In genomic region chr7:45434404-45434803, GRCh38 we compare ENCODE assay signal across 38 cellular contexts.
"Had no signal": no experiment of that assay in that cellular context is flagged by ENCODE, and none has a peak within 500 bp of the region (broad histone marks: within the 10 kb centered on the region; RNA-seq: fewer than 3 reads in every experiment).

No MANE protein-coding gene starts in this region.

- H3K27ac Mint-ChIP-seq: activated B cell treated with CpG ODN at 0.5 μM for 24 hours; activated CD4-positive, alpha-beta memory T cell treated with anti-CD3 and anti-CD28 coated beads for 36 hours; activated CD4-positive, alpha-beta T cell treated with anti-CD3 and anti-CD28 coated beads, Interleukin-2, amount 10 ng/mL, durations not matched to agents 24 days and 14 days; activated CD8-positive, alpha-beta T cell treated with anti-CD3 and anti-CD28 coated beads for 36 hours; activated naive CD4-positive, alpha-beta T cell treated with anti-CD3 and anti-CD28 coated beads for 36 hours; activated naive CD4-positive, alpha-beta T cell treated with anti-CD3 and anti-CD28 coated beads, Interleukin-2, amount 50 U/mL, for 72 hours; activated naive CD8-positive, alpha-beta T cell treated with anti-CD3 and anti-CD28 coated beads, Interleukin-2, amount 10 ng/mL, durations not matched to agents 7 days and 5 days; activated naive CD8-positive, alpha-beta T cell treated with anti-CD3 and anti-CD28 coated beads, Interleukin-2, amount 50 U/mL, for 24 hours; activated T-cell treated with anti-CD3 and anti-CD28 coated beads, Interleukin-2, amount 50 U/mL, for 72 hours; activated T-helper 1 cell treated with anti-CD3 and anti-CD28 coated beads, Interleukin-12 subunit alpha, Interleukin-12 subunit beta, Interleukin-2, Interleukin-4 antibody, amounts not matched to agents 30 ng/mL and 10 ng/mL and 1 ng/mL, durations not matched to agents 14 hours and 24 hours and 36 hours; activated T-helper 17 cell treated with anti-CD3 and anti-CD28 coated beads, Interleukin-2, amount 50 U/mL, for 72 hours; T-helper 1 cell treated with Interleukin-12 subunit alpha and Interleukin-12 subunit beta and Interleukin-4 antibody, amounts not matched to agents 30 μg/mL and 1 μg/mL, for 36 hours; T-helper 2 cell treated with Interferon-gamma antibody and Interleukin-4, amounts not matched to agents 5 μg/mL and 100 μg/mL, for 36 hours had no signal

- H3K9me3 ChIP-seq: ascending aorta had no signal

- H3K27ac ChIP-seq: ascending aorta, cardiac muscle cell, VCaP had no signal

- H3K27me3 ChIP-seq: ascending aorta had no signal

- FAIRE-seq: bronchial epithelial cell, TTC549 had no signal

- H3K4me1 ChIP-seq: ascending aorta had no signal

- H3K4me3 Mint-ChIP-seq: activated B cell treated with CpG ODN at 0.5 μM for 24 hours; activated CD4-positive, alpha-beta memory T cell treated with anti-CD3 and anti-CD28 coated beads for 36 hours; activated CD4-positive, alpha-beta T cell treated with anti-CD3 and anti-CD28 coated beads, Interleukin-2, amount 10 ng/mL, durations not matched to agents 24 days and 14 days; activated CD8-positive, alpha-beta T cell treated with anti-CD3 and anti-CD28 coated beads for 36 hours; activated naive CD4-positive, alpha-beta T cell treated with anti-CD3 and anti-CD28 coated beads for 36 hours; activated naive CD8-positive, alpha-beta T cell treated with anti-CD3 and anti-CD28 coated beads, Interleukin-2, amount 10 ng/mL, durations not matched to agents 7 days and 5 days; activated naive CD8-positive, alpha-beta T cell treated with anti-CD3 and anti-CD28 coated beads, Interleukin-2, amount 50 U/mL, for 24 hours; activated T-cell treated with anti-CD3 and anti-CD28 coated beads, Interleukin-2, amount 50 U/mL, for 4 hours; activated T-cell treated with anti-CD3 and anti-CD28 coated beads, Interleukin-2, amount 50 U/mL, for 72 hours; activated T-helper 1 cell treated with anti-CD3 and anti-CD28 coated beads, Interleukin-12 subunit alpha, Interleukin-12 subunit beta, Interleukin-2, Interleukin-4 antibody, amounts not matched to agents 30 ng/mL and 10 ng/mL and 1 ng/mL, durations not matched to agents 14 hours and 24 hours and 36 hours; activated T-helper 17 cell treated with anti-CD3 and anti-CD28 coated beads, Interleukin-2, amount 50 U/mL, for 72 hours; brain; central memory CD8-positive, alpha-beta T cell; T-helper 1 cell treated with Interleukin-12 subunit alpha and Interleukin-12 subunit beta and Interleukin-4 antibody, amounts not matched to agents 30 μg/mL and 1 μg/mL, for 36 hours; T-helper 2 cell treated with Interferon-gamma antibody and Interleukin-4, amounts not matched to agents 5 μg/mL and 100 μg/mL, for 36 hours had no signal

- H3K4me1 Mint-ChIP-seq: activated B cell treated with CpG ODN at 0.5 μM for 24 hours; activated CD4-positive, alpha-beta T cell treated with anti-CD3 and anti-CD28 coated beads, Interleukin-2, amount 10 ng/mL, durations not matched to agents 24 days and 14 days; activated naive CD8-positive, alpha-beta T cell treated with anti-CD3 and anti-CD28 coated beads, Interleukin-2, amount 10 ng/mL, durations not matched to agents 7 days and 5 days; activated naive CD8-positive, alpha-beta T cell treated with anti-CD3 and anti-CD28 coated beads, Interleukin-2, amount 50 U/mL, for 24 hours; activated T-helper 17 cell treated with anti-CD3 and anti-CD28 coated beads, Interleukin-2, amount 50 U/mL, for 72 hours; central memory CD8-positive, alpha-beta T cell had no signal

- DNase-seq: activated B cell treated with CpG ODN at 0.5 μM for 24 hours; activated CD4-positive, alpha-beta memory T cell treated with anti-CD3 and anti-CD28 coated beads for 36 hours; activated CD4-positive, alpha-beta T cell treated with anti-CD3 and anti-CD28 coated beads for 4 hours; activated CD4-positive, alpha-beta T cell treated with anti-CD3 and anti-CD28 coated beads, Interleukin-2, amount 10 ng/mL, durations not matched to agents 24 days and 14 days; activated CD4-positive, alpha-beta T cell treated with anti-CD3 and anti-CD28 coated beads, Interleukin-2, amount 50 U/mL, for 1 hour; activated CD4-positive, alpha-beta T cell treated with anti-CD3 and anti-CD28 coated beads, Interleukin-2, amount 50 U/mL, for 4 hours; activated CD4-positive, CD25-positive, alpha-beta regulatory T cell treated with anti-CD3 and anti-CD28 coated beads, Interleukin-2, amount 50 U/mL, for 72 hours; activated CD8-positive, alpha-beta memory T cell treated with anti-CD3 and anti-CD28 coated beads, Interleukin-2, amount 50 U/mL, for 4 hours; activated CD8-positive, alpha-beta T cell treated with anti-CD3 and anti-CD28 coated beads for 36 hours; activated effector memory CD4-positive, alpha-beta T cell treated with anti-CD3 and anti-CD28 coated beads, Interleukin-2, amount 50 U/mL, for 16 hours; activated gamma-delta T cell treated with Interleukin-2 at 50 U/mL for 16 hours; activated naive CD4-positive, alpha-beta T cell; activated naive CD4-positive, alpha-beta T cell treated with anti-CD3 and anti-CD28 coated beads for 36 hours; activated naive CD4-positive, alpha-beta T cell treated with anti-CD3 and anti-CD28 coated beads, Interleukin-2, amount 50 U/mL, for 16 hours; activated naive CD8-positive, alpha-beta T cell treated with anti-CD3 and anti-CD28 coated beads, Interleukin-2, amount 10 ng/mL, durations not matched to agents 7 days and 5 days; activated naive CD8-positive, alpha-beta T cell treated with anti-CD3 and anti-CD28 coated beads, Interleukin-2, amount 50 U/mL, for 24 hours; activated T-cell treated with anti-CD3 and anti-CD28 coated beads for 4 hours; activated T-cell treated with anti-CD3 and anti-CD28 coated beads, Interleukin-2, amount 50 U/mL, for 1 hour; activated T-cell treated with anti-CD3 and anti-CD28 coated beads, Interleukin-2, amount 50 U/mL, for 4 hours; activated T-cell treated with anti-CD3 and anti-CD28 coated beads, Interleukin-2, amount 50 U/mL, for 72 hours; amygdala; anterior cingulate cortex; cerebellar nuclear complex; T-helper 1 cell; T-helper 2 cell; T-helper 9 cell had no signal

- H3K9me3 Mint-ChIP-seq: activated B cell treated with CpG ODN at 0.5 μM for 24 hours; activated CD4-positive, alpha-beta memory T cell treated with anti-CD3 and anti-CD28 coated beads for 36 hours; activated CD4-positive, alpha-beta T cell treated with anti-CD3 and anti-CD28 coated beads, Interleukin-2, amount 10 ng/mL, durations not matched to agents 24 days and 14 days; activated CD8-positive, alpha-beta T cell treated with anti-CD3 and anti-CD28 coated beads for 36 hours; activated naive CD4-positive, alpha-beta T cell treated with anti-CD3 and anti-CD28 coated beads for 36 hours; activated naive CD4-positive, alpha-beta T cell treated with anti-CD3 and anti-CD28 coated beads, Interleukin-2, amount 50 U/mL, for 72 hours; activated naive CD8-positive, alpha-beta T cell treated with anti-CD3 and anti-CD28 coated beads, Interleukin-2, amount 10 ng/mL, durations not matched to agents 7 days and 5 days; activated naive CD8-positive, alpha-beta T cell treated with anti-CD3 and anti-CD28 coated beads, Interleukin-2, amount 50 U/mL, for 24 hours; activated T-cell treated with anti-CD3 and anti-CD28 coated beads, Interleukin-2, amount 50 U/mL, for 4 hours; activated T-cell treated with anti-CD3 and anti-CD28 coated beads, Interleukin-2, amount 50 U/mL, for 72 hours; activated T-helper 1 cell treated with anti-CD3 and anti-CD28 coated beads, Interleukin-12 subunit alpha, Interleukin-12 subunit beta, Interleukin-2, Interleukin-4 antibody, amounts not matched to agents 30 ng/mL and 10 ng/mL and 1 ng/mL, durations not matched to agents 14 hours and 24 hours and 36 hours; activated T-helper 17 cell treated with anti-CD3 and anti-CD28 coated beads, Interleukin-2, amount 50 U/mL, for 72 hours; central memory CD8-positive, alpha-beta T cell; T-helper 1 cell treated with Interleukin-12 subunit alpha and Interleukin-12 subunit beta and Interleukin-4 antibody, amounts not matched to agents 30 μg/mL and 1 μg/mL, for 36 hours; T-helper 2 cell treated with Interferon-gamma antibody and Interleukin-4, amounts not matched to agents 5 μg/mL and 100 μg/mL, for 36 hours had no signal

- H3K4me3 ChIP-seq: ascending aorta, cardiac muscle cell had no signal

- H3K36me3 Mint-ChIP-seq: activated CD4-positive, alpha-beta memory T cell treated with anti-CD3 and anti-CD28 coated beads for 36 hours; activated naive CD4-positive, alpha-beta T cell treated with anti-CD3 and anti-CD28 coated beads, Interleukin-2, amount 50 U/mL, for 72 hours; activated naive CD8-positive, alpha-beta T cell treated with anti-CD3 and anti-CD28 coated beads, Interleukin-2, amount 10 ng/mL, durations not matched to agents 7 days and 5 days; brain had no signal

- H3K36me3 ChIP-seq: ascending aorta, cardiac muscle cell had no signal
